ENCODE assay signal across 19 cellular contexts in genomic region chr20:24851346-24852019, GRCh38.
DNase-seq lines count a peak whose midpoint lies in the region; ATAC-seq and TF ChIP-seq lines count a peak whose summit lies in the region.
"Had no signal": no experiment of that assay in that cellular context is flagged by ENCODE, and none has a peak within 500 bp of the region (broad histone marks: within the 10 kb centered on the region; RNA-seq: fewer than 3 reads in every experiment).

No MANE protein-coding gene starts in this region.

- H3K36me3 ChIP-seq in OCI-LY3 (replicated peaks; ENCODE audit: low read depth, low read length): no peaks in the 10 kb centered on the region

- H3K9ac ChIP-seq in OCI-LY3 (ENCODE audit: low read length): no peak overlapping the region
- H3K9ac ChIP-seq: BLaER1 treated with 17β-estradiol and CSF1 and Interleukin-3, amounts not matched to agents 10 nM and 100 nM had no signal

- peaks cover 11% of the 10 kb centered on the region for H3K4me1 ChIP-seq in OCI-LY3 (ENCODE audit: low read length)

- no peak overlapping the region for H2AFZ ChIP-seq in OCI-LY3 (ENCODE audit: low read depth, low read length)
- H2AFZ ChIP-seq: GM23338 had no signal

- no peak overlapping the region for H3K4me3 ChIP-seq in OCI-LY3 (ENCODE audit: low read length)
- H3K4me3 ChIP-seq: BLaER1 treated with 17β-estradiol and CSF1 and Interleukin-3, amounts not matched to agents 10 nM and 100 nM; GM23338 had no signal

- no peaks in the 10 kb centered on the region for H4K20me1 ChIP-seq in OCI-LY3 (ENCODE audit: insufficient read depth, low read length)
- H4K20me1 ChIP-seq: BLaER1 treated with 17β-estradiol and CSF1 and Interleukin-3, amounts not matched to agents 10 nM and 100 nM had no signal

- peaks cover 20% of the 10 kb centered on the region for H3K9me3 ChIP-seq in OCI-LY3 (ENCODE audit: insufficient read depth, low read length)

- DNase-seq in SHP77 (lab: John Stamatoyannopoulos, UW) (no peak), SW 1271 (lab: John Stamatoyannopoulos, UW) (no peak), NCI-H1417 treated with DMSO at 0.1 percent for 48 hours (lab: John Stamatoyannopoulos, UW) (no peak)
- DNase-seq: CD8-positive, alpha-beta T cell; DMS 273 treated with DMSO at 0.1 percent for 48 hours; DMS53; DND-41; EL; HCEC 1CT; Karpas-422; KBM-7 had no signal

- H3K4me2 ChIP-seq in OCI-LY3 (ENCODE audit: low read length): 0 out of 2 replicates have a peak overlapping the region, but pooled peaks have one; percentile 0
- H3K4me2 ChIP-seq: BLaER1 treated with 17β-estradiol and CSF1 and Interleukin-3, amounts not matched to agents 10 nM and 100 nM; GM23338 had no signal

- no peak overlapping the region for H3K27ac ChIP-seq in OCI-LY3 (ENCODE audit: low read length)
- H3K27ac ChIP-seq: BLaER1 treated with 17β-estradiol and CSF1 and Interleukin-3, amounts not matched to agents 10 nM and 100 nM had no signal

- TF ChIP-seq CTCF in OCI-LY3 (IDR thresholded peaks at IDR 0.05; ENCODE audit: low read depth, low read length): no peak

- peak; percentile 40 for ATAC-seq in GM18870 (IDR thresholded peaks at IDR 0.05; ENCODE audit: unreplicated experiment)
- peak; percentile 53 for ATAC-seq in GM21447 (IDR thresholded peaks at IDR 0.05; ENCODE audit: unreplicated experiment)
- ATAC-seq in HG02981 (IDR thresholded peaks at IDR 0.05; ENCODE audit: unreplicated experiment): peak; percentile 51
- no peak for ATAC-seq in HG02852 (IDR thresholded peaks at IDR 0.05; ENCODE audit: unreplicated experiment)
- ATAC-seq: CD8-positive, alpha-beta T cell; GM23338; HepG2 had no signal

- H3K79me2 ChIP-seq in OCI-LY3 (ENCODE audit: low read length): no peaks in the 10 kb centered on the region

- H3K27me3 ChIP-seq in OCI-LY3 (ENCODE audit: low read depth, low read length): 0 out of 2 replicates have a peak, but pooled peaks cover 3% of the 10 kb centered on the region
